Comparison of ENCODE assay signal across 12 cellular contexts in genomic region chr6:153790048-153790447, GRCh38.
DNase-seq lines count a peak whose midpoint lies in the region; ATAC-seq, FAIRE-seq and TF ChIP-seq lines count a peak whose summit lies in the region.
"Had no signal": no experiment of that assay in that cellular context is flagged by ENCODE, and none has a peak within 500 bp of the region (broad histone marks: within the 10 kb centered on the region; RNA-seq: fewer than 3 reads in every experiment).

No MANE protein-coding gene starts in this region.

- H3K4me3 ChIP-seq in endodermal cell (ENCODE audit: low read length) = no peak overlapping the region
- no peak overlapping the region for H3K4me3 ChIP-seq in psoas muscle
- H3K4me3 ChIP-seq: Peyer's patch had no signal

- TF ChIP-seq POLR2A in GM12891 (IDR thresholded peaks at IDR 0.05; ENCODE audit: low read depth, low read length) (no peak), erythroblast (IDR thresholded peaks at IDR 0.05; ENCODE audit: low read length) (no peak)

- no peak overlapping the region for H3K27ac ChIP-seq in endodermal cell (ENCODE audit: low read depth, low read length)
- no peak overlapping the region for H3K27ac ChIP-seq in psoas muscle
- H3K27ac ChIP-seq: parathyroid adenoma had no signal

- no peak for FAIRE-seq in GM12891 (lab: Jason Lieb, UNC)

- no peaks in the 10 kb centered on the region for H3K4me1 Mint-ChIP-seq in endodermal cell
- H3K4me1 Mint-ChIP-seq in nephron = peaks cover 5% of the 10 kb centered on the region

- WGBS in endodermal cell (ENCODE audit: insufficient coverage in 1 of 2, insufficient read length in 1 of 2), 2 experiments = 96 to 100% methylated on average over 2 to 7 of the region's 7 CpGs
- WGBS in psoas muscle, 3 donors = 56 to 58% (median 57%) methylated on average over 7 of the region's 7 CpGs

- TF ChIP-seq CTCF in endodermal cell (conservative IDR thresholded peaks at IDR 0.05) (peak; percentile 35), nephron (IDR thresholded peaks at IDR 0.05; ENCODE audit: unreplicated experiment in 3 of 3) (no peak), psoas muscle (IDR thresholded peaks at IDR 0.05) (no peak)

- intact Hi-C loops in psoas muscle (cut with DNase I) = loop anchor here in 1 of 2 donors (10.0 kb wide), 1 partner anchor 1355 kb away; no protein-coding TSS in a partner anchor

- no peaks in the 10 kb centered on the region for H3K27me3 Mint-ChIP-seq in endodermal cell (ENCODE audit: insufficient read depth)
- H3K27me3 Mint-ChIP-seq in nephron (ENCODE audit: low read depth) = no peaks in the 10 kb centered on the region

- DNase-seq in EH (ENCODE audit: low read depth) = peak; percentile 52
- peak; percentile 86 for DNase-seq in NCI-H226
- peak; percentile 52 for DNase-seq in endodermal cell
- DNase-seq in psoas muscle = no peak
- DNase-seq in GM12891 (ENCODE audit: insufficient read length, low spot score) = no peak
- no peak for DNase-seq in erythroblast (lab: John Stamatoyannopoulos, UW)
- DNase-seq: activated T-cell treated with anti-CD3 and anti-CD28 coated beads, Interleukin-2, amount 50 U/mL, for 1 hour; glutamatergic neuron had no signal

- H3K36me3 Mint-ChIP-seq in endodermal cell (ENCODE audit: low read depth) (no peaks in the 10 kb centered on the region), nephron (ENCODE audit: low read depth) (no peaks in the 10 kb centered on the region)

- H3K36me3 ChIP-seq in endodermal cell (ENCODE audit: control insufficient read depth, insufficient read depth, low read length) (no peaks in the 10 kb centered on the region), psoas muscle (ENCODE audit: insufficient read depth in 1 of 2, low read depth in 1 of 2) (no peaks in the 10 kb centered on the region)
- H3K36me3 ChIP-seq: Peyer's patch had no signal

- no peaks in the 10 kb centered on the region for H3K9me3 ChIP-seq in endodermal cell (ENCODE audit: control insufficient read depth, low read length)
- no peaks in the 10 kb centered on the region for H3K9me3 ChIP-seq in psoas muscle
- H3K9me3 ChIP-seq: Peyer's patch had no signal

- no peak overlapping the region for H3K9ac ChIP-seq in endodermal cell (ENCODE audit: extremely low read depth, low read length, poor library complexity, severe bottlenecking)
- H3K9ac ChIP-seq: parathyroid adenoma had no signal

- H3K4me3 Mint-ChIP-seq in endodermal cell = no peak overlapping the region
- no peak overlapping the region for H3K4me3 Mint-ChIP-seq in nephron

- H3K9me3 Mint-ChIP-seq in endodermal cell (no peaks in the 10 kb centered on the region), nephron (peaks cover 2% of the 10 kb centered on the region)

- H3K27ac Mint-ChIP-seq in endodermal cell (no peak overlapping the region), nephron (peak overlapping the region in 2 of 3 experiments; percentile 48 to 55)

- no peaks in the 10 kb centered on the region for H3K27me3 ChIP-seq in endodermal cell (ENCODE audit: control insufficient read depth, insufficient read depth, low read length, poor library complexity, severe bottlenecking)
- H3K27me3 ChIP-seq in psoas muscle (ENCODE audit: insufficient read depth in 3 of 3, low read length in 2 of 3) = no peaks in the 10 kb centered on the region
- H3K27me3 ChIP-seq: Peyer's patch had no signal

- ATAC-seq in GM19328 (IDR thresholded peaks at IDR 0.05; ENCODE audit: unreplicated experiment) (no peak), psoas muscle (no peak)

- no peaks in the 10 kb centered on the region for H3K4me1 ChIP-seq in endodermal cell (ENCODE audit: control insufficient read depth, insufficient read depth, low read length)
- no peaks in the 10 kb centered on the region for H3K4me1 ChIP-seq in psoas muscle
- H3K4me1 ChIP-seq: parathyroid adenoma had no signal

TF ChIP-seq in GM12891, 5 proteins besides CTCF, POLR2A, EP300 and RAD21:
- TF ChIP-seq POU2F2 (IDR thresholded peaks at IDR 0.05; ENCODE audit: low read depth, low read length) (no peak), PAX5 (IDR thresholded peaks at IDR 0.05; ENCODE audit: insufficient read depth, low read length, severe bottlenecking) (no peak), SPI1 (IDR thresholded peaks at IDR 0.05; ENCODE audit: low read depth, low read length) (no peak), POLR2AphosphoS5 (IDR thresholded peaks at IDR 0.05; ENCODE audit: low read depth, low read length) (no peak), TAF1 (IDR thresholded peaks at IDR 0.05; ENCODE audit: low read depth, low read length) (no peak)

Comparison
In these comparisons a context has a peak if more than half of its experiments do, and no peak if none do; other contexts are left out.
1. DNase-seq: peak in EH (single experiment), NCI-H226 (single experiment) and endodermal cell (single experiment); none in psoas muscle (0 of 2), GM12891 (single experiment) and erythroblast (0 of 2).